ENCODE assay signal across 1 cellular context in the genomic region with DNA sequence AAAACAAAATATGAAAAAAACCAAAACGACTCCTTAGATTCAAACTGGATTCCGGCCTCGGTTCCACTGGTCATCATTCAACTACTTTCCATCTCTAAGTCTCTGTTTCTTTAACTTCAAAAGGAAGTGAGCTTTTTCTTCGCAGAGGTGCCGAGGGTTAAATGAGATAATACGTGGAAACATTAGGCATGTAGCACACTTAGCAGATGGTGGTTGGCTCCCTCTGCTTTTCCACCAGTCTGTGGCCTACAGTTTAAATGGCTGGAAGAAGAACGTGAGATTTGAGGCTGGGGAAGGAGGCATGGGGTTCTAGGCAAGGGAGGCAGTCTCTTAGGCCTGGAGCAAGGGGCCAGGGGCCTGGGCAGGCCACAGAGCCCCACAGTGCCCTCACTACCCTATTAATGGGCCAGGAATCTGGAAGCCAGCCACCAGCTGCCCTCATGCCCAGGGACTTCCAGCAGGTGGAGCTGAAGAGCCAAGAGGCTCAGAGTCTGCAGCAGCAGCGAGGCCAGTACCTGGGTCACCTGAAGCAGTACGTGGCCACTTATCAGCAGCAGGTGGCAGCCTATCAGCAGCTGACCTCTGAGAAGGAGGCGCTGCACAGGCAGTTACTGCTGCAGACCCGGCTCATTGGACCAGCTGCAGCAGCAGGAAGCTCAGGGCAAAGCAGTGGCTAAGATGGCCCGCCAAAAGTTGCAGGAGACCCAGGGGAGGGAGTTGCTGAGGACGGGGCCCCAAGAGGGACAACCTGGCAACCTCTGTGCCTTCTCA.
TF ChIP-seq lines count a peak whose summit lies in the region.

No MANE protein-coding gene starts in this region.

TF ChIP-seq in K562, 482 proteins besides CTCF, POLR2A, EP300 and RAD21:
- TF ChIP-seq RB1 (IDR thresholded peaks at IDR 0.05; ENCODE audit: low read depth) (peak; percentile 56; the same call in 1 of the 2 replicates), SP1 (CRISPR knock-in tag; IDR thresholded peaks at IDR 0.05) (peak; percentile 40; the same call in 1 of the 2 replicates), NFIC (IDR thresholded peaks at IDR 0.05) (peak; percentile 85), TFAP4 (CRISPR knock-in tag; IDR thresholded peaks at IDR 0.05; ENCODE audit: borderline replicate concordance) (peak; percentile 88), YY1 (IDR thresholded peaks at IDR 0.05; ENCODE audit: borderline replicate concordance in 1 of 3, control insufficient read depth in 1 of 3, extremely low read depth in 1 of 3, insufficient read depth in 3 of 3, insufficient read length in 1 of 3, insufficient replicate concordance in 2 of 3, low read depth in 1 of 3, low read length in 2 of 3) (peak in 1 of 3 experiments; percentile 12), CTBP1 (IDR thresholded peaks at IDR 0.05; ENCODE audit: borderline replicate concordance) (peak; percentile 86), KLF16 (IDR thresholded peaks at IDR 0.05) (peak; percentile 49; the same call in 1 of the 2 replicates), ZNF407 (IDR thresholded peaks at IDR 0.05; ENCODE audit: low read depth) (peak; percentile 76; the same call in 1 of the 2 replicates), ESRRA (IDR thresholded peaks at IDR 0.05; ENCODE audit: borderline replicate concordance, low read depth) (0 out of 2 replicates have a peak, but pooled peaks have one; percentile 28), MAZ (CRISPR knock-in tag; conservative IDR thresholded peaks at IDR 0.05 in 1 of 2, IDR thresholded peaks at IDR 0.05 in 1 of 2) (peak in 1 of 2 experiments; percentile 24; a peak in 1 of 4 replicates), ATF7 (IDR thresholded peaks at IDR 0.05) (0 out of 2 replicates have a peak, but pooled peaks have one; percentile 24), FOXP1 (CRISPR knock-in tag; IDR thresholded peaks at IDR 0.05) (peak; percentile 33; the same call in 1 of the 2 replicates), CXXC5 (CRISPR knock-in tag; IDR thresholded peaks at IDR 0.05) (peak; percentile 59), CTCFL (IDR thresholded peaks at IDR 0.05; ENCODE audit: borderline replicate concordance, insufficient read depth, low read depth, low read length, poor library complexity, severe bottlenecking) (peak; percentile 4), MTA3 (IDR thresholded peaks at IDR 0.05; ENCODE audit: borderline replicate concordance) (peak; percentile 67; the same call in 1 of the 2 replicates), ZEB2 (IDR thresholded peaks at IDR 0.05) (peak; percentile 92), SMC3 (conservative IDR thresholded peaks at IDR 0.05; ENCODE audit: insufficient read depth, low read depth, low read length) (peak; percentile 73), XRCC5 (IDR thresholded peaks at IDR 0.05; ENCODE audit: low read depth, low read length) (0 out of 2 replicates have a peak, but pooled peaks have one; percentile 50), RCOR1 (IDR thresholded peaks at IDR 0.05; ENCODE audit: borderline replicate concordance in 1 of 2, low read depth in 2 of 2, low read length in 2 of 2) (0 out of 4 replicates have a peak, but pooled peaks of 1 of the 2 experiments have one; percentile 40), STAG1 (CRISPR knock-in tag; IDR thresholded peaks at IDR 0.05; ENCODE audit: borderline replicate concordance) (peak; percentile 87)
- TF ChIP-seq, protein P1, sequence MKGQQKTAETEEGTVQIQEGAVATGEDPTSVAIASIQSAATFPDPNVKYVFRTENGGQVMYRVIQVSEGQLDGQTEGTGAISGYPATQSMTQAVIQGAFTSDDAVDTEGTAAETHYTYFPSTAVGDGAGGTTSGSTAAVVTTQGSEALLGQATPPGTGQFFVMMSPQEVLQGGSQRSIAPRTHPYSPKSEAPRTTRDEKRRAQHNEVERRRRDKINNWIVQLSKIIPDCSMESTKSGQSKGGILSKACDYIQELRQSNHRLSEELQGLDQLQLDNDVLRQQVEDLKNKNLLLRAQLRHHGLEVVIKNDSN (CRISPR knock-in tag; IDR thresholded peaks at IDR 0.05): peak; percentile 46; the same call in 1 of the 2 replicates
- TF ChIP-seq, protein P2, sequence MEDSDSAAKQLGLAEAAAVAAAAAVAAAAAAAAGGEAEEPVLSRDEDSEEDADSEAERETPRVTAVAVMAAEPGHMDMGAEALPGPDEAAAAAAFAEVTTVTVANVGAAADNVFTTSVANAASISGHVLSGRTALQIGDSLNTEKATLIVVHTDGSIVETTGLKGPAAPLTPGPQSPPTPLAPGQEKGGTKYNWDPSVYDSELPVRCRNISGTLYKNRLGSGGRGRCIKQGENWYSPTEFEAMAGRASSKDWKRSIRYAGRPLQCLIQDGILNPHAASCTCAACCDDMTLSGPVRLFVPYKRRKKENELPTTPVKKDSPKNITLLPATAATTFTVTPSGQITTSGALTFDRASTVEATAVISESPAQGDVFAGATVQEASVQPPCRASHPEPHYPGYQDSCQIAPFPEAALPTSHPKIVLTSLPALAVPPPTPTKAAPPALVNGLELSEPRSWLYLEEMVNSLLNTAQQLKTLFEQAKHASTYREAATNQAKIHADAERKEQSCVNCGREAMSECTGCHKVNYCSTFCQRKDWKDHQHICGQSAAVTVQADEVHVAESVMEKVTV (CRISPR knock-in tag; IDR thresholded peaks at IDR 0.05): 0 out of 2 replicates have a peak, but pooled peaks have one; percentile 11
